8 cellular contexts compared by ENCODE assay signal in the genomic region with DNA sequence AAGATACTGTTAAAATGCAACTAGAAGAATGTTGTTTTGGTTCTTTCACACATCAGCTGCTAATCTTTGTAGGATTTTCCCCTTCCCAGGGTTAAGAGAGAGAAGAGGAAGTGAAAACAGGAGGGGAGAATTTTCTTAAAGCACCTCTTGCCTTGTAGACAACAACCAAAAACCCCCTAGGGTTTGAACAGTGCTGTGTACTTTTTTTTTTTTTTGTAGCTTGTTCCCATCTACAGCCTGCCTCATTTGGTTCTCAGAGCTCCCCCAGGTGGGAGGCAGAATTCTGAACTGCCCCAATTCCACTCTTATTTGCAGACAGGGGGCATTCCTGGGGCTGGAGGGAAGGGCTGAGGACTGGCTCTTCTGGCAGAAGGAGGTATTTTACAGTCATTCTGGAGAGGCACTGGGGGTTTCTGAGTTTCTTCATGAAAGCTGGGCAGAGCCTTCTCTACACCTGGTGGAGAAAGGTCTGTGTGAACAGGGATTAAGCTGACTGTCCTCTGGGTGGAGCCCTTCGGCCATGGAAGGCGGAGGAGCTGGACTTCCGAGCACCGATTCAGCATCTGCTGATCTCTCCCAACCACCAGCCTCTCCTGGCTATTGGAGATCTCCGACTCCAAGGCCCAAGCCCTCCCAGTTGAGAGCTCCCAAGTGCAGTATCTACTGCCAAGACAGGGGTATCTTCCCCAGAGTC. TPM values are rescaled to one million over a fixed set of nuclear protein-coding genes. Genes with fewer than 3 reads are reported as not detected.
DNase-seq lines count a peak whose midpoint lies in the region; ATAC-seq and TF ChIP-seq lines count a peak whose summit lies in the region.

No MANE protein-coding gene starts in this region.

- CTCF ChIA-PET in Calu3 (lab: Charles Lee): interaction anchor here (0.5 to 11.7 kb wide), 121 partner anchors 11 to 1073 kb away, joined by 3 to 262 read pairs (median 6); partner anchors contain the start of genes CCR7, EIF1, ERBB2 and IGFBP4

- BruUV-seq in Calu3 (replicated peaks; lab: Mats Ljungman, UMichigan): no TSS peak

- no peak overlapping the region for H3K27ac Mint-ChIP-seq in Calu3 (ENCODE audit: unreplicated experiment)

- H3K27ac ChIP-seq in adrenal gland (no peak overlapping the region), testis (peak overlapping the region in 1 of 2 donors; percentile 70)

- intact Hi-C loops in Calu3 (cut with micrococcal nuclease; ENCODE audit: unreplicated experiment) (loop anchor here (1.0 to 2.0 kb wide), 8 partner anchors 19 to 287 kb away; no protein-coding TSS in a partner anchor), adrenal gland (cut with DNase I) (loop anchor here (5.0 to 10.0 kb wide), 2 partner anchors 177 to 179 kb away; partner anchors contain the start of gene KRT28 (in 1 of the 2)), testis (cut with DNase I; ENCODE audit: low total_unique reads) (no loop called here)

- H3K27me3 ChIP-seq in adrenal gland (peaks cover 3% of the 10 kb centered on the region), testis (no peaks in the 10 kb centered on the region)

- no peaks in the 10 kb centered on the region for H3K9me3 ChIP-seq in adrenal gland (replicated peaks in 1 of 3)
- H3K9me3 ChIP-seq in testis: no peaks in the 10 kb centered on the region

- ATAC-seq in GM18873 (IDR thresholded peaks at IDR 0.05; ENCODE audit: low FRiP score, unreplicated experiment) (peak; percentile 60), HG02973 (IDR thresholded peaks at IDR 0.05; ENCODE audit: unreplicated experiment) (peak; percentile 54)

- H3K4me3 ChIP-seq in adrenal gland (no peak overlapping the region), testis (no peak overlapping the region)

- H3K36me3 Mint-ChIP-seq in Calu3 (ENCODE audit: insufficient read depth, unreplicated experiment): no peaks in the 10 kb centered on the region

- H3K36me3 ChIP-seq in adrenal gland (replicated peaks in 1 of 2): no peaks in the 10 kb centered on the region
- H3K36me3 ChIP-seq in testis (ENCODE audit: low read depth, missing control alignments): no peaks in the 10 kb centered on the region

- H3K27me3 Mint-ChIP-seq in Calu3 (ENCODE audit: unreplicated experiment): peaks cover 97% of the 10 kb centered on the region

- H3K4me1 ChIP-seq in adrenal gland (replicated peaks in 1 of 2) (no peaks in the 10 kb centered on the region), testis (peaks cover 16% of the 10 kb centered on the region)

- no peak for TF ChIP-seq CTCF in Calu3 (IDR thresholded peaks at IDR 0.05; ENCODE audit: unreplicated experiment)
- TF ChIP-seq CTCF in adrenal gland (IDR thresholded peaks at IDR 0.05): peak in 4 of 6 experiments; percentile 30 to 47 (median 40)
- TF ChIP-seq CTCF in testis (IDR thresholded peaks at IDR 0.05): peak in 1 of 3 experiments; percentile 43

- 21 to 63% (median 31%) methylated on average over 3 to 5 of the region's 5 CpGs for WGBS in adrenal gland, 4 donors
- WGBS in testis, 2 donors: 30 to 41% methylated on average over 5 of the region's 5 CpGs

- H3K4me1 Mint-ChIP-seq in Calu3 (ENCODE audit: low read depth, unreplicated experiment): peaks cover 26% of the 10 kb centered on the region

- H3K4me3 Mint-ChIP-seq in Calu3 (ENCODE audit: low read depth, unreplicated experiment): no peak overlapping the region

- no peaks in the 10 kb centered on the region for H3K9me3 Mint-ChIP-seq in Calu3 (ENCODE audit: low read depth, unreplicated experiment)

- DNase-seq in Calu3 (peak; percentile 100), NCI-H748 treated with DMSO at 0.1 percent for 48 hours (lab: John Stamatoyannopoulos, UW) (peak; percentile 23), adrenal gland (peak in 6 of 7 donors; percentile 39 to 80 (median 43)), iPS DF 4.7 (ENCODE audit: extremely low read depth, low spot score) (peak; percentile 60), testis (peak; percentile 77), inferior parietal cortex (ENCODE audit: extremely low spot score) (no peak)

- TF ChIP-seq POLR2A in adrenal gland (IDR thresholded peaks at IDR 0.05) (no peak), testis (IDR thresholded peaks at IDR 0.05) (no peak)

RNA-seq across cellular contexts. Expression of gene SMARCE1, which starts 32.2 kb away (rescaled TPM):
- total RNA-seq in Calu3 (2022) (755 and 768 TPM in 2 replicates), adrenal gland (10 to 100 TPM; 55.5 to 91.6 (median 71.2) TPM), testis (10 to 100 TPM; 80.3 to 81.6 TPM)
- polyA plus RNA-seq in adrenal gland (100 to 1,000 TPM in 1 of 3 donors, 10 to 100 TPM in 2; 60.9 to 128 (median 93.4) TPM), testis (ENCODE audit: insufficient read depth, low read depth, low replicate concordance) (86.4 TPM)

RNA-seq across cellular contexts. Expression of gene KRT222, which starts 49.5 kb away (rescaled TPM):
- total RNA-seq in Calu3 (2022) (not detected in 2 replicates), adrenal gland (10 to 100 TPM in 1 of 8 donors, 1 to 10 TPM in 6, under 1 TPM in 1; 0.69 to 10.7 (median 3.3) TPM), testis (1 to 10 TPM; 1.2 to 3.1 TPM)
- polyA plus RNA-seq in adrenal gland (1 to 10 TPM; 2.8 to 9.3 (median 5.9) TPM), testis (ENCODE audit: insufficient read depth, low read depth, low replicate concordance) (1.0 TPM)

RNA-seq across cellular contexts. Expression of gene CCR7, which starts 50.2 kb away (rescaled TPM):
- not detected in 2 replicates for total RNA-seq in Calu3 (2022)
- total RNA-seq in adrenal gland: 1 to 10 TPM in 1 of 8 donors, under 1 TPM in 5, not detected in 2; 0.14 to 1.0 (median 0.49) TPM
- under 1 TPM; 0.11 to 0.40 (median 0.30) TPM for polyA plus RNA-seq in adrenal gland
- total RNA-seq in testis: 1 to 10 TPM in 1 of 2 donors, under 1 TPM in 1; 0.87 to 1.3 TPM
- polyA plus RNA-seq in testis (ENCODE audit: insufficient read depth, low read depth, low replicate concordance): 1.5 TPM
